In the genomic region with DNA sequence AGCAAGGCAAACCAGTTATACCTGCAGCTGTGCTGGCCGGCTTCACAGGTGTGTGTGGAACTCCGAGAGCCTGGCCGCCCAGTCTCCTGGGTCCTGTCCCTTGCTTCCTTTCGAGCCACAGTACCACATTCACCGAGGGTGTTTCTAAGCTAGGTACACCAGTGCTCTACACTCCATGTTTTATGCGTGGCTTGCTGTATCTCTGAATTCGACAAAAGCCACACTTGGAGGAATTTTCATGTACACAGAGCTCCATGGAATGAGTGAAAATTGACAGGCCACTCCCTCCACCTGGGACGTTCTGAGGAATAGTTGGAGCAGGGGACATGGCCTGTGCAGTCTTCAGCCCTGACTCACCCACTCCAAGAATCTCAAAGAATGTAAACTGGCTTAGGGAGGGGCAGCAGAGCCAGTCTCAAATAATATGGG, we compare ENCODE assay signal across 9 cellular contexts. TPM values are rescaled to one million over a fixed set of nuclear protein-coding genes. Genes with fewer than 3 reads are reported as not detected.
A peak's percentile ranks its signal among the peaks of the same experiment; 100 is the strongest.
DNase-seq lines count a peak whose midpoint lies in the region; ATAC-seq, FAIRE-seq and TF ChIP-seq lines count a peak whose summit lies in the region.
"Had no signal": no experiment of that assay in that cellular context is flagged by ENCODE, and none has a peak within 500 bp of the region (broad histone marks: within the 10 kb centered on the region; RNA-seq: fewer than 3 reads in every experiment).

No MANE protein-coding gene starts in this region.

- CTCF ChIA-PET in endothelial cell of umbilical vein (lab: Charles Lee) = no interaction called here

- no peak overlapping the region for H2AFZ ChIP-seq in endothelial cell of umbilical vein (ENCODE audit: low read depth, low read length)

- H3K36me3 ChIP-seq in endothelial cell of umbilical vein (ENCODE audit: control insufficient read depth in 2 of 2, extremely low read depth in 1 of 2, insufficient read depth in 2 of 2, low read length in 2 of 2) = peaks cover 66 to 74% of the 10 kb centered on the region in 2 experiments

- H3K4me1 ChIP-seq in endothelial cell of umbilical vein (ENCODE audit: control insufficient read depth, extremely low read depth, insufficient read depth, low read length) = peaks cover 21% of the 10 kb centered on the region

- dilution Hi-C loops in endothelial cell of umbilical vein (cut with MboI; ENCODE audit: extremely low pct_ligation_motif_present, low sequenced_read_pairs) = no loop called here

- peaks cover 74% of the 10 kb centered on the region for H3K36me3 Mint-ChIP-seq in activated naive CD8-positive, alpha-beta T cell treated with anti-CD3 and anti-CD28 coated beads for 36 hours
- peaks cover 8% of the 10 kb centered on the region for H3K36me3 Mint-ChIP-seq in T-helper 17 cell (ENCODE audit: low read depth)

- no peak overlapping the region for H3K27ac Mint-ChIP-seq in activated naive CD8-positive, alpha-beta T cell treated with anti-CD3 and anti-CD28 coated beads for 36 hours
- H3K27ac Mint-ChIP-seq in T-helper 17 cell = no peak overlapping the region

- no peak overlapping the region for H3K27ac ChIP-seq in endothelial cell of umbilical vein (ENCODE audit: insufficient read depth, low read depth, low read length)

- no TSS peak for BruUV-seq in endothelial cell of umbilical vein (replicated peaks; lab: Mats Ljungman, UMichigan)

- no peak overlapping the region for H3K4me2 ChIP-seq in endothelial cell of umbilical vein (ENCODE audit: insufficient read depth, low read length)

- H3K27me3 Mint-ChIP-seq in activated naive CD8-positive, alpha-beta T cell treated with anti-CD3 and anti-CD28 coated beads for 36 hours = no peaks in the 10 kb centered on the region
- no peaks in the 10 kb centered on the region for H3K27me3 Mint-ChIP-seq in T-helper 17 cell

- DNase-seq in A172 (ENCODE audit: low spot score) (peak; percentile 95), LoVo (ENCODE audit: low spot score) (peak; percentile 85), endothelial cell of umbilical vein (ENCODE audit: low read depth, low spot score) (no peak), myocyte (ENCODE audit: low read depth) (peak; percentile 56), D721Med (ENCODE audit: insufficient read length, low spot score) (no peak), T-helper 17 cell (no peak)
- DNase-seq in stimulated activated naive CD4-positive, alpha-beta T cell (lab: John Stamatoyannopoulos, UW) = no peak
- DNase-seq in activated naive CD8-positive, alpha-beta T cell treated with anti-CD3 and anti-CD28 coated beads for 36 hours = no peak
- DNase-seq: NCI-H2081 treated with DMSO at 0.1 percent for 48 hours had no signal

- H3K27me3 ChIP-seq in endothelial cell of umbilical vein (ENCODE audit: control insufficient read depth in 2 of 2, insufficient read depth in 2 of 2, low read length in 2 of 2) = no peaks in the 10 kb centered on the region

- H3K9me1 ChIP-seq in endothelial cell of umbilical vein (replicated peaks; ENCODE audit: control insufficient read depth, extremely low read depth, insufficient read depth, low read length) = no peaks in the 10 kb centered on the region

- POLR2A ChIA-PET in endothelial cell of umbilical vein (lab: Charles Lee) = no interaction called here

- intact Hi-C loops in endothelial cell of umbilical vein (cut with micrococcal nuclease) = no loop called here

- TF ChIP-seq POLR2A in endothelial cell of umbilical vein (IDR thresholded peaks at IDR 0.05; ENCODE audit: low read depth, low read length) = no peak

- H3K79me2 ChIP-seq in endothelial cell of umbilical vein (ENCODE audit: control insufficient read depth, insufficient read depth, low read length) = peaks cover 3% of the 10 kb centered on the region

- H3K4me3 ChIP-seq in endothelial cell of umbilical vein (replicated peaks in 1 of 3; ENCODE audit: insufficient read depth in 1 of 3, low read depth in 1 of 3, low read length in 3 of 3) = no peak overlapping the region

- H3K4me1 Mint-ChIP-seq in activated naive CD8-positive, alpha-beta T cell treated with anti-CD3 and anti-CD28 coated beads for 36 hours = no peaks in the 10 kb centered on the region
- peaks cover 2% of the 10 kb centered on the region for H3K4me1 Mint-ChIP-seq in T-helper 17 cell

- ATAC-seq in T-helper 17 cell = no peak

- H3K9ac ChIP-seq in endothelial cell of umbilical vein (replicated peaks; ENCODE audit: extremely low read depth, insufficient read depth, low read length) = no peak overlapping the region

- H4K20me1 ChIP-seq in endothelial cell of umbilical vein (replicated peaks; ENCODE audit: control insufficient read depth, extremely low read depth, insufficient read depth, low read length) = no peaks in the 10 kb centered on the region

- H3K9me3 ChIP-seq in endothelial cell of umbilical vein (replicated peaks; ENCODE audit: control insufficient read depth, insufficient read depth, low read length) (no peaks in the 10 kb centered on the region), T-helper 17 cell (ENCODE audit: control insufficient read depth, low read length, poor library complexity, severe bottlenecking) (no peaks in the 10 kb centered on the region)

- H3K9me3 Mint-ChIP-seq in activated naive CD8-positive, alpha-beta T cell treated with anti-CD3 and anti-CD28 coated beads for 36 hours = no peaks in the 10 kb centered on the region

- TF ChIP-seq CTCF in endothelial cell of umbilical vein (IDR thresholded peaks at IDR 0.05; ENCODE audit: extremely low read depth in 1 of 2, insufficient read depth in 1 of 2, low read depth in 1 of 2, low read length in 2 of 2) = no peak
- no peak for TF ChIP-seq CTCF in D721Med (IDR thresholded peaks at IDR 0.05; ENCODE audit: insufficient read depth, missing control alignments)

- peak; percentile 24 for FAIRE-seq in endothelial cell of umbilical vein (lab: Jason Lieb, UNC)
- no peak for FAIRE-seq in D721Med (lab: Jason Lieb, UNC)

- no peak overlapping the region for H3K4me3 Mint-ChIP-seq in activated naive CD8-positive, alpha-beta T cell treated with anti-CD3 and anti-CD28 coated beads for 36 hours
- no peak overlapping the region for H3K4me3 Mint-ChIP-seq in T-helper 17 cell

TF ChIP-seq in endothelial cell of umbilical vein, 7 proteins besides CTCF, POLR2A, EP300 and RAD21:
- TF ChIP-seq GATA2 (IDR thresholded peaks at IDR 0.05; ENCODE audit: insufficient read depth, insufficient read length, low read depth, low read length) = no peak

RNA-seq across cellular contexts. Expression of a gene that starts 14.0 kb away (rescaled TPM):
- total RNA-seq in A172 (2014; rRNA removed; shearing (Covaris generic)) = 15.9 and 21.7 TPM in 2 replicates
- total RNA-seq in endothelial cell of umbilical vein (42.1 and 54.5 TPM in 2 replicates), myocyte (4.3 and 8.2 TPM in 2 replicates), T-helper 17 cell (10 to 100 TPM in 1 of 2 donors, 1 to 10 TPM in 1; 8.1 to 10.9 TPM)
- 14.3 and 16.3 TPM in 2 replicates for polyA plus RNA-seq in endothelial cell of umbilical vein
- 19.5 and 21.1 TPM in 2 replicates for polyA plus RNA-seq in endothelial cell of umbilical vein (2011; cell fraction: cytosol; rRNA removed)
- polyA plus RNA-seq in endothelial cell of umbilical vein (2011; cell fraction: nucleus; rRNA removed) = 38.9 and 39.4 TPM in 2 replicates
- polyA plus RNA-seq in endothelial cell of umbilical vein (2012) = 21.6 and 28.1 TPM in 2 replicates
- polyA minus RNA-seq in endothelial cell of umbilical vein = 22.2 and 22.3 TPM in 2 replicates
- polyA minus RNA-seq in endothelial cell of umbilical vein (2011; cell fraction: cytosol; rRNA and poly(A)+ RNA removed) = 22.4 TPM
- polyA minus RNA-seq in endothelial cell of umbilical vein (2011; cell fraction: nucleus; rRNA and poly(A)+ RNA removed) = 17.9 and 19.1 TPM in 2 replicates
- 6.6 TPM for polyA plus RNA-seq in myocyte (2012)
- 10 to 100 TPM; 28.7 to 30.3 TPM for total RNA-seq in activated naive CD8-positive, alpha-beta T cell treated with anti-CD3 and anti-CD28 coated beads for 36 hours

Comparison
In these comparisons a context has a peak if more than half of its experiments do, and no peak if none do; other contexts are left out.
1. DNase-seq: peak in A172 (single experiment), LoVo (single experiment) and myocyte (single experiment); none in endothelial cell of umbilical vein (single experiment), stimulated activated naive CD4-positive, alpha-beta T cell (0 of 6), D721Med (single experiment), activated naive CD8-positive, alpha-beta T cell treated with anti-CD3 and anti-CD28 coated beads for 36 hours (single experiment) and T-helper 17 cell (0 of 3).